14 cellular contexts compared by ENCODE assay signal in genomic region chr2:150141241-150142001, GRCh38.
A peak's percentile ranks its signal among the peaks of the same experiment; 100 is the strongest.
DNase-seq lines count a peak whose midpoint lies in the region; ATAC-seq and TF ChIP-seq lines count a peak whose summit lies in the region.
"Had no signal": no experiment of that assay in that cellular context is flagged by ENCODE, and none has a peak within 500 bp of the region (broad histone marks: within the 10 kb centered on the region; RNA-seq: fewer than 3 reads in every experiment).

No MANE protein-coding gene starts in this region.

- no peaks in the 10 kb centered on the region for H3F3A ChIP-seq in GM23338 (replicated peaks; ENCODE audit: low read depth)

- intact Hi-C loops in right cardiac atrium (cut with DNase I): no loop called here

- H3K27ac ChIP-seq in mesenchymal stem cell (ENCODE audit: low read length, poor library complexity, severe bottlenecking) (no peak overlapping the region), right cardiac atrium (ENCODE audit: low read length) (no peak overlapping the region), GM23338 (ENCODE audit: low read depth) (no peak overlapping the region)
- H3K27ac ChIP-seq: lower lobe of right lung had no signal

- H3K4me1 ChIP-seq in mesenchymal stem cell (ENCODE audit: control insufficient read depth, insufficient read depth, low read depth, low read length): peaks cover 2% of the 10 kb centered on the region
- no peaks in the 10 kb centered on the region for H3K4me1 ChIP-seq in right cardiac atrium (ENCODE audit: control insufficient read depth, insufficient read depth, low read length)
- peaks cover 7% of the 10 kb centered on the region; the same call in 1 of the 2 replicates for H3K4me1 ChIP-seq in GM23338 (ENCODE audit: insufficient read depth)
- H3K4me1 ChIP-seq: lower lobe of right lung had no signal

- no peak overlapping the region for H2BK5ac ChIP-seq in mesenchymal stem cell (ENCODE audit: low read depth, low read length, poor library complexity, severe bottlenecking)

- no peak overlapping the region for H2BK12ac ChIP-seq in mesenchymal stem cell (ENCODE audit: low read length in 2 of 2)

- H3K23ac ChIP-seq in mesenchymal stem cell (ENCODE audit: low read length in 2 of 2): no peak overlapping the region

- H3K4me2 ChIP-seq in mesenchymal stem cell (ENCODE audit: low read length, poor library complexity, severe bottlenecking) (no peak overlapping the region), GM23338 (no peak overlapping the region)

- H3K4me3 ChIP-seq in mesenchymal stem cell (ENCODE audit: insufficient read depth in 1 of 2, low read depth in 1 of 2, low read length in 2 of 2) (no peak overlapping the region), right cardiac atrium (ENCODE audit: low read length) (no peak overlapping the region), GM23338 (no peak overlapping the region)
- H3K4me3 ChIP-seq: lower lobe of right lung, MG63 had no signal

- no peak overlapping the region for H3K27ac Mint-ChIP-seq in GM23338
- H3K27ac Mint-ChIP-seq: activated naive CD4-positive, alpha-beta T cell treated with anti-CD3 and anti-CD28 coated beads for 36 hours had no signal

- H4K8ac ChIP-seq in mesenchymal stem cell (ENCODE audit: low read length): no peak overlapping the region

- H2AK5ac ChIP-seq in mesenchymal stem cell (ENCODE audit: low read length, severe bottlenecking): no peak overlapping the region

- H3K36me3 Mint-ChIP-seq in GM23338 (ENCODE audit: low read depth): peaks cover 5% of the 10 kb centered on the region; the same call in 2 of the 3 replicates

- H3K9ac ChIP-seq in mesenchymal stem cell (ENCODE audit: low read length): no peak overlapping the region

- H3K36me3 ChIP-seq in mesenchymal stem cell (ENCODE audit: control insufficient read depth in 1 of 2, insufficient read depth in 2 of 2, low read depth in 1 of 2, low read length in 2 of 2) (no peaks in the 10 kb centered on the region), GM23338 (ENCODE audit: insufficient read depth) (no peaks in the 10 kb centered on the region)
- H3K36me3 ChIP-seq: lower lobe of right lung, MG63 had no signal

- peaks cover 9% of the 10 kb centered on the region for H3K9me3 ChIP-seq in mesenchymal stem cell (ENCODE audit: control insufficient read depth, low read length)
- no peaks in the 10 kb centered on the region for H3K9me3 ChIP-seq in right cardiac atrium (ENCODE audit: control insufficient read depth, low read length)

- H3K4me3 Mint-ChIP-seq in GM23338: no peak overlapping the region
- H3K4me3 Mint-ChIP-seq: activated naive CD4-positive, alpha-beta T cell treated with anti-CD3 and anti-CD28 coated beads for 36 hours had no signal

- peaks cover 3% of the 10 kb centered on the region for H3K27me3 Mint-ChIP-seq in GM23338 (ENCODE audit: insufficient read depth, low read depth, poor library complexity)

- H4K20me1 ChIP-seq in GM23338 (replicated peaks; ENCODE audit: insufficient read depth): no peaks in the 10 kb centered on the region

- peaks cover 9% of the 10 kb centered on the region; the same call in 1 of the 2 replicates for H3K9me2 ChIP-seq in GM23338 (ENCODE audit: insufficient read depth)

- ATAC-seq in SK-N-SH treated with all-trans-retinoic acid at 6 μM for 48 hours (no peak), HG02852 (IDR thresholded peaks at IDR 0.05; ENCODE audit: unreplicated experiment) (no peak), right cardiac atrium (no peak), GM23338 (no peak)
- ATAC-seq: lower lobe of right lung had no signal

- H3K4me1 Mint-ChIP-seq in GM23338: 0 out of 3 replicates have a peak, but pooled peaks cover 4% of the 10 kb centered on the region

- peak overlapping the region in 1 of 2 experiments; percentile 35 for H3K4ac ChIP-seq in mesenchymal stem cell (ENCODE audit: low read depth in 1 of 2, low read length in 2 of 2)

- no peak for TF ChIP-seq CTCF in GM23338 (conservative IDR thresholded peaks at IDR 0.05; ENCODE audit: low read depth in 2 of 2)

- WGBS in mesenchymal stem cell: 0% methylated on average over 1 of the region's 4 CpGs
- 27% methylated on average over 4 of the region's 4 CpGs for WGBS in right cardiac atrium

- no peak overlapping the region for H3K18ac ChIP-seq in mesenchymal stem cell (ENCODE audit: low read depth in 1 of 2, low read length in 2 of 2)

- no peak overlapping the region for H2BK15ac ChIP-seq in mesenchymal stem cell (ENCODE audit: low read depth, poor library complexity, severe bottlenecking)

- H3K79me2 ChIP-seq in GM23338 (replicated peaks; ENCODE audit: insufficient read depth): no peaks in the 10 kb centered on the region

- no peaks in the 10 kb centered on the region for H3K79me1 ChIP-seq in mesenchymal stem cell (replicated peaks; ENCODE audit: low read length, poor library complexity, severe bottlenecking)

- H3K14ac ChIP-seq in mesenchymal stem cell (ENCODE audit: low read length in 2 of 2): no peak overlapping the region

- DNase-seq in ELR (ENCODE audit: low read depth) (peak; percentile 93), M059J (ENCODE audit: low read depth) (peak; percentile 48), mesenchymal stem cell (peak; percentile 49), superior temporal gyrus (ENCODE audit: extremely low spot score) (no peak), right cardiac atrium (no peak), GM23338 (ENCODE audit: low spot score) (no peak)
- DNase-seq: activated naive CD4-positive, alpha-beta T cell treated with anti-CD3 and anti-CD28 coated beads for 36 hours; central memory CD4-positive, alpha-beta T cell; lower lobe of right lung; MG63; nucleus accumbens; trophoblast cell had no signal

- H2AFZ ChIP-seq in mesenchymal stem cell (ENCODE audit: low read depth, low read length) (no peak overlapping the region), GM23338 (no peak overlapping the region)

- H2BK120ac ChIP-seq in mesenchymal stem cell (ENCODE audit: low read depth, low read length): no peak overlapping the region

- no peaks in the 10 kb centered on the region for H3K27me3 ChIP-seq in mesenchymal stem cell (ENCODE audit: control insufficient read depth in 1 of 2, insufficient read depth in 1 of 2, low read length in 2 of 2)
- no peaks in the 10 kb centered on the region for H3K27me3 ChIP-seq in right cardiac atrium (ENCODE audit: control insufficient read depth, insufficient read depth)
- H3K27me3 ChIP-seq in GM23338 (ENCODE audit: insufficient read depth): no peaks in the 10 kb centered on the region
- H3K27me3 ChIP-seq: MG63 had no signal

- no peak overlapping the region for H4K91ac ChIP-seq in mesenchymal stem cell (ENCODE audit: low read length)

- H3K9me3 Mint-ChIP-seq in GM23338: peaks cover 7% of the 10 kb centered on the region

TF ChIP-seq in SK-N-SH treated with all-trans-retinoic acid at 6 μM for 48 hours, 23 proteins besides CTCF, POLR2A, EP300 and RAD21 (continues in another document):
- TF ChIP-seq TOX (CRISPR knock-in tag; IDR thresholded peaks at IDR 0.05; ENCODE audit: borderline replicate concordance): no peak
- TF ChIP-seq ISL1 (CRISPR knock-in tag; IDR thresholded peaks at IDR 0.05): 0 out of 2 replicates have a peak, but pooled peaks have one; percentile 33
- TF ChIP-seq GLIS3 (CRISPR knock-in tag; IDR thresholded peaks at IDR 0.05): no peak
- TF ChIP-seq SNAI2 (CRISPR knock-in tag; IDR thresholded peaks at IDR 0.05): no peak
- TF ChIP-seq ZNF70 (CRISPR knock-in tag; IDR thresholded peaks at IDR 0.05): no peak
- TF ChIP-seq BACH2 (CRISPR knock-in tag; IDR thresholded peaks at IDR 0.05; ENCODE audit: borderline replicate concordance): no peak
- TF ChIP-seq ESRRG (CRISPR knock-in tag; IDR thresholded peaks at IDR 0.05): no peak
- TF ChIP-seq CREB5 (CRISPR knock-in tag; IDR thresholded peaks at IDR 0.05; ENCODE audit: low read depth): peak; percentile 59; the same call in 1 of the 2 replicates
- TF ChIP-seq ZFP30 (CRISPR knock-in tag; IDR thresholded peaks at IDR 0.05): no peak

TF ChIP-seq in GM23338, 12 proteins besides CTCF, POLR2A, EP300 and RAD21 (continues in another document):
- TF ChIP-seq EZH2 (IDR thresholded peaks at IDR 0.05; ENCODE audit: low read depth, unreplicated experiment): no peak
- TF ChIP-seq NANOG (IDR thresholded peaks at IDR 0.05; ENCODE audit: borderline replicate concordance): no peak
- TF ChIP-seq CREB1 (CRISPR knock-in tag; IDR thresholded peaks at IDR 0.05; ENCODE audit: low read depth): no peak

Comparison
In these comparisons a context has a peak if more than half of its experiments do, and no peak if none do; other contexts are left out.
1. DNase-seq: peak in ELR (single experiment), M059J (single experiment) and mesenchymal stem cell (single experiment); none in superior temporal gyrus (single experiment), right cardiac atrium (0 of 3) and GM23338 (single experiment).